In the genomic region with DNA sequence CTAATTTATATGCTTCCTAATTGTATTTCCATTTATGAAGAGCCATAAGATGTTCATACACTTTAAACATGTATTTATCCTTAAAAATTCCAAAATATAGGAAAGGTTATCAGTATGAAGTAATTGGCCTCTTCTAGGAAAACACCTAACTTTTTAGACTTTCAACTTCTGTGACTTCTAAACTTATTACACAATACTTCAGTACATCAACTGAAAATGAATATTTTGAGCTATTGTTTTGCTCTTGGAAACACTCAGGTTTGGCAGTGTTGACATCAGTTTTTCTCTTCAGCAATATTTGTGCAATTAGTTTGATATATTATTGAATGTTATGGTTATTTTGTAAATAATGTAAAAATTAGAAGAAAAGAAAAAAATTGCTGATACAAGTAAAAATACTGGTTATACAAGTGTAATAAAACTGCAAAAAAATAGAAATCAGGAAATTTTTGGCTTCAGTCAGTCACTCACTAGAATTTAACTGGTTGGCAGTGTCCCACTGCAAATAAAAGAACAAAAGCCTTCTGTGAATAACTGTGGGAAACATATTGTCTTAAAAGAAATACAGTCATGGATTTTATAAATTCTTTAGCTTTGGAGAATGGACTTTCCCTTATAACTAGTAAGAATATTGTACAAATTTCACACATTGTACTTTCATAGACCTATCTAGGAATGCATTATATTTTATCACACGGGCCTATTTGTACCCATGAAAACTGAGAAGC, we compare ENCODE assay signal across 19 cellular contexts.
"Had no signal": no experiment of that assay in that cellular context is flagged by ENCODE, and none has a peak within 500 bp of the region (broad histone marks: within the 10 kb centered on the region; RNA-seq: fewer than 3 reads in every experiment).

No MANE protein-coding gene starts in this region.

- H3K36me3 ChIP-seq: esophagus squamous epithelium, lower lobe of right lung, suprapubic skin, transverse colon, vagina, WERI-Rb-1 had no signal

- H3K9me3 ChIP-seq: body of pancreas, esophagus squamous epithelium, lower lobe of right lung, suprapubic skin, transverse colon, vagina had no signal

- H3K4me3 ChIP-seq: body of pancreas, esophagus squamous epithelium, lower lobe of right lung, suprapubic skin, transverse colon, vagina had no signal

- H3K27ac Mint-ChIP-seq: activated naive CD4-positive, alpha-beta T cell treated with anti-CD3 and anti-CD28 coated beads, Interleukin-2, amount 50 U/mL, for 24 hours; activated T-cell treated with anti-CD3 and anti-CD28 coated beads, Interleukin-2, amount 50 U/mL, for 72 hours; natural killer cell treated with Interleukin-12 subunit alpha and Interleukin-12 subunit beta and Interleukin-15 and Interleukin-18, amount 100 ng/mL, for 72 hours had no signal

- H3K4me3 Mint-ChIP-seq: activated naive CD4-positive, alpha-beta T cell treated with anti-CD3 and anti-CD28 coated beads, Interleukin-2, amount 50 U/mL, for 24 hours; activated T-cell treated with anti-CD3 and anti-CD28 coated beads, Interleukin-2, amount 50 U/mL, for 72 hours; natural killer cell treated with Interleukin-12 subunit alpha and Interleukin-12 subunit beta and Interleukin-15 and Interleukin-18, amount 100 ng/mL, for 72 hours had no signal

- H3K36me3 Mint-ChIP-seq: activated naive CD4-positive, alpha-beta T cell treated with anti-CD3 and anti-CD28 coated beads, Interleukin-2, amount 50 U/mL, for 24 hours; natural killer cell treated with Interleukin-12 subunit alpha and Interleukin-12 subunit beta and Interleukin-15 and Interleukin-18, amount 100 ng/mL, for 72 hours had no signal

- ATAC-seq: activated T-cell treated with anti-CD3 and anti-CD28 coated beads, Interleukin-2, amount 50 U/mL, for 72 hours; body of pancreas; lower lobe of right lung; natural killer cell treated with Interleukin-12 subunit alpha and Interleukin-12 subunit beta and Interleukin-15 and Interleukin-18, amount 100 ng/mL, for 72 hours; stimulated activated naive CD8-positive, alpha-beta T cell treated with anti-CD3 and anti-CD28 coated beads, Interleukin-15, Interleukin-2, amounts not matched to agents 100 U/mL and 50 U/mL, for 24 hours had no signal

- H3K4me1 ChIP-seq: body of pancreas, esophagus squamous epithelium, lower lobe of right lung, suprapubic skin, transverse colon, vagina had no signal

- H3K27me3 ChIP-seq: body of pancreas, esophagus squamous epithelium, suprapubic skin, transverse colon, vagina had no signal

- H3K27me3 Mint-ChIP-seq: activated naive CD4-positive, alpha-beta T cell treated with anti-CD3 and anti-CD28 coated beads, Interleukin-2, amount 50 U/mL, for 24 hours; natural killer cell treated with Interleukin-12 subunit alpha and Interleukin-12 subunit beta and Interleukin-15 and Interleukin-18, amount 100 ng/mL, for 72 hours had no signal

- H3K27ac ChIP-seq: body of pancreas, esophagus squamous epithelium, lower lobe of right lung, suprapubic skin, transverse colon, vagina, WERI-Rb-1 had no signal

- DNase-seq: activated CD4-positive, alpha-beta T cell treated with anti-CD3 and anti-CD28 coated beads for 1 hour; activated CD8-positive, alpha-beta memory T cell treated with anti-CD3 and anti-CD28 coated beads for 24 hours; activated effector memory CD4-positive, alpha-beta T cell treated with anti-CD3 and anti-CD28 coated beads, Interleukin-2, amount 50 U/mL, for 16 hours; activated T-cell treated with anti-CD3 and anti-CD28 coated beads, Interleukin-2, amount 50 U/mL, for 72 hours; body of pancreas; dermis blood vessel endothelial cell; effector memory CD4-positive, alpha-beta T cell; esophagus squamous epithelium; hypothalamus; lower lobe of right lung; nucleus accumbens; retina; stimulated activated naive CD8-positive, alpha-beta T cell treated with anti-CD3 and anti-CD28 coated beads, Interleukin-15, Interleukin-2, amounts not matched to agents 100 U/mL and 50 U/mL, for 24 hours; transverse colon; WERI-Rb-1 had no signal

- H3K4me1 Mint-ChIP-seq: activated naive CD4-positive, alpha-beta T cell treated with anti-CD3 and anti-CD28 coated beads, Interleukin-2, amount 50 U/mL, for 24 hours had no signal

- H3K9me3 Mint-ChIP-seq: activated naive CD4-positive, alpha-beta T cell treated with anti-CD3 and anti-CD28 coated beads, Interleukin-2, amount 50 U/mL, for 24 hours had no signal
